Comparison of ENCODE assay signal across 30 cellular contexts in genomic region chr16:50653056-50653455, GRCh38. TPM values are rescaled to one million over a fixed set of nuclear protein-coding genes. Genes with fewer than 3 reads are reported as not detected.
"Had no signal": no experiment of that assay in that cellular context is flagged by ENCODE, and none has a peak within 500 bp of the region (broad histone marks: within the 10 kb centered on the region; RNA-seq: fewer than 3 reads in every experiment).

No MANE protein-coding gene starts in this region.

- H3K36me3 ChIP-seq: SJSA1 had no signal

- H3K27ac ChIP-seq: ascending aorta, SJSA1 had no signal

- ATAC-seq: activated naive CD4-positive, alpha-beta T cell treated with anti-CD3 and anti-CD28 coated beads, Interleukin-2, amount 50 U/mL, for 72 hours; activated naive CD8-positive, alpha-beta T cell treated with anti-CD3 and anti-CD28 coated beads, Interleukin-2, amount 50 U/mL, for 24 hours; activated T-cell treated with anti-CD3 and anti-CD28 coated beads, Interleukin-2, amount 50 U/mL, for 4 hours; K562; T-cell had no signal

- H3K4me3 ChIP-seq: ascending aorta, body of pancreas, K562, SJSA1 had no signal

- H3K9me3 ChIP-seq: ascending aorta, body of pancreas, SJSA1 had no signal

- H3K27me3 ChIP-seq: ascending aorta, body of pancreas, SJSA1 had no signal

- H3K4me1 ChIP-seq: ascending aorta, SJSA1 had no signal

- DNase-seq: activated B cell treated with CpG ODN at 0.5 μM for 24 hours; activated CD4-positive, alpha-beta memory T cell treated with anti-CD3 and anti-CD28 coated beads for 36 hours; activated CD4-positive, alpha-beta T cell treated with anti-CD3 and anti-CD28 coated beads for 1 hour; activated CD4-positive, alpha-beta T cell treated with anti-CD3 and anti-CD28 coated beads, Interleukin-2, amount 10 ng/mL, durations not matched to agents 7 days and 5 days; activated CD8-positive, alpha-beta memory T cell treated with anti-CD3 and anti-CD28 coated beads for 24 hours; activated effector memory CD4-positive, alpha-beta T cell treated with anti-CD3 and anti-CD28 coated beads, Interleukin-2, amount 50 U/mL, for 16 hours; activated naive CD4-positive, alpha-beta T cell treated with Interleukin-2 at 50 U/mL for 16 hours; activated naive CD8-positive, alpha-beta T cell treated with anti-CD3 and anti-CD28 coated beads, Interleukin-2, amount 50 U/mL, for 24 hours; activated T-cell treated with anti-CD3 and anti-CD28 coated beads, Interleukin-2, amount 50 U/mL, for 4 hours; amniotic stem cell; central memory CD4-positive, alpha-beta T cell; Karpas-422; NCI-H1105 treated with DMSO at 0.1 percent for 48 hours; NCI-H1436 treated with DMSO at 0.1 percent for 48 hours; NCI-H187; NCI-H2081; NCI-H446; NCI-H526; NCI-H774; NK-92 treated with Interleukin-12 subunit alpha and Interleukin-12 subunit beta, amount 100 ng/mL, for 24 hours; SHP77; T-cell; T-helper 2 cell; T1000 had no signal

RNA-seq across cellular contexts. Expression of gene SNX20, which starts 28.1 kb away (rescaled TPM):
- total RNA-seq: bronchial epithelial cell, SJSA1 had no signal
- polyA plus RNA-seq: K562 had no signal

RNA-seq across cellular contexts. Expression of gene NOD2, which starts 40.4 kb away (rescaled TPM):
- polyA plus RNA-seq: K562 had no signal
